ENCODE assay signal across 1 cellular context in the genomic region with DNA sequence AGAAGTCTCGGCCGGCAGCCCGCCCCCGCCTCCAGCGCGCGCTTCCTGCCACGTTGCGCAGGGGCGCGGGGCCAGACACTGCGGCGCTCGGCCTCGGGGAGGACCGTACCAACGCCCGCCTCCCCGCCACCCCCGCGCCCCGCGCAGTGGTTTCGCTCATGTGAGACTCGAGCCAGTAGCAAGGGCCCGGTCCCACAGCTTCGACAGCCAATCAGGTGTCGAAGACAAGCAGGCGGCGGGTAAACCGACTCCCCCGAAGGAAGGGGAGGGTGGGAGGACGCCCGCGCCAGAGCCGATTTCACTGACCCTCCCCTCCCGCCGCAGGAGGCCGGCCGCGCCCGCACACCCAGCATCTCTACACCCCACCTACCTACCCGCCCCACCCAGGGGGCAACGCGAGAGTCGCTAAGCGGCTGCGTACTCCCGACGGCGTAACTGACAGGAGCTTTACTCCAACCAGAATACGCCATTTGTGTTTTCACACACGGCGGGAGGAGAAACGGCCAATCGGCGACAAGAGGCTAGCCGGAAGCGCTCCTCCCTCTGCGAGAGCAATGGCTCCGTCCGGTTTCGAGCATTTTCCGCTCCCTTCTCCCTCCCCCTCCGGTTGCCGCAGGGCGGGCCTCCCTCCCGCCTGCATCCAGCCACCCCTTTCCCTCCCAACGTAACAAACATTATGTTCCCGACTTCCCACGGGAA.
A peak's percentile ranks its signal among the peaks of the same experiment; 100 is the strongest.
TF ChIP-seq lines count a peak whose summit lies in the region.

No MANE protein-coding gene starts in this region.

TF ChIP-seq in HEK293, 187 proteins besides CTCF, POLR2A, EP300 and RAD21 (continued from another document and continues in another):
- TF ChIP-seq, protein P1, sequence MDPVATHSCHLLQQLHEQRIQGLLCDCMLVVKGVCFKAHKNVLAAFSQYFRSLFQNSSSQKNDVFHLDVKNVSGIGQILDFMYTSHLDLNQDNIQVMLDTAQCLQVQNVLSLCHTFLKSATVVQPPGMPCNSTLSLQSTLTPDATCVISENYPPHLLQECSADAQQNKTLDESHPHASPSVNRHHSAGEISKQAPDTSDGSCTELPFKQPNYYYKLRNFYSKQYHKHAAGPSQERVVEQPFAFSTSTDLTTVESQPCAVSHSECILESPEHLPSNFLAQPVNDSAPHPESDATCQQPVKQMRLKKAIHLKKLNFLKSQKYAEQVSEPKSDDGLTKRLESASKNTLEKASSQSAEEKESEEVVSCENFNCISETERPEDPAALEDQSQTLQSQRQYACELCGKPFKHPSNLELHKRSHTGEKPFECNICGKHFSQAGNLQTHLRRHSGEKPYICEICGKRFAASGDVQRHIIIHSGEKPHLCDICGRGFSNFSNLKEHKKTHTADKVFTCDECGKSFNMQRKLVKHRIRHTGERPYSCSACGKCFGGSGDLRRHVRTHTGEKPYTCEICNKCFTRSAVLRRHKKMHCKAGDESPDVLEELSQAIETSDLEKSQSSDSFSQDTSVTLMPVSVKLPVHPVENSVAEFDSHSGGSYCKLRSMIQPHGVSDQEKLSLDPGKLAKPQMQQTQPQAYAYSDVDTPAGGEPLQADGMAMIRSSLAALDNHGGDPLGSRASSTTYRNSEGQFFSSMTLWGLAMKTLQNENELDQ (tag by site-specific recombination; IDR thresholded peaks at IDR 0.05; ENCODE audit: low read depth) = no peak
- peak; percentile 94 for TF ChIP-seq SP2 (tag by site-specific recombination; IDR thresholded peaks at IDR 0.05)
- no peak for TF ChIP-seq ZNF571 (tag by site-specific recombination; IDR thresholded peaks at IDR 0.05)
- TF ChIP-seq PRDM1 (tag by site-specific recombination; IDR thresholded peaks at IDR 0.05) = no peak
- TF ChIP-seq, protein P2, sequence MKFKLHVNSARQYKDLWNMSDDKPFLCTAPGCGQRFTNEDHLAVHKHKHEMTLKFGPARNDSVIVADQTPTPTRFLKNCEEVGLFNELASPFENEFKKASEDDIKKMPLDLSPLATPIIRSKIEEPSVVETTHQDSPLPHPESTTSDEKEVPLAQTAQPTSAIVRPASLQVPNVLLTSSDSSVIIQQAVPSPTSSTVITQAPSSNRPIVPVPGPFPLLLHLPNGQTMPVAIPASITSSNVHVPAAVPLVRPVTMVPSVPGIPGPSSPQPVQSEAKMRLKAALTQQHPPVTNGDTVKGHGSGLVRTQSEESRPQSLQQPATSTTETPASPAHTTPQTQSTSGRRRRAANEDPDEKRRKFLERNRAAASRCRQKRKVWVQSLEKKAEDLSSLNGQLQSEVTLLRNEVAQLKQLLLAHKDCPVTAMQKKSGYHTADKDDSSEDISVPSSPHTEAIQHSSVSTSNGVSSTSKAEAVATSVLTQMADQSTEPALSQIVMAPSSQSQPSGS (tag by site-specific recombination; IDR thresholded peaks at IDR 0.05; ENCODE audit: low read depth) = no peak
- TF ChIP-seq, protein P3, sequence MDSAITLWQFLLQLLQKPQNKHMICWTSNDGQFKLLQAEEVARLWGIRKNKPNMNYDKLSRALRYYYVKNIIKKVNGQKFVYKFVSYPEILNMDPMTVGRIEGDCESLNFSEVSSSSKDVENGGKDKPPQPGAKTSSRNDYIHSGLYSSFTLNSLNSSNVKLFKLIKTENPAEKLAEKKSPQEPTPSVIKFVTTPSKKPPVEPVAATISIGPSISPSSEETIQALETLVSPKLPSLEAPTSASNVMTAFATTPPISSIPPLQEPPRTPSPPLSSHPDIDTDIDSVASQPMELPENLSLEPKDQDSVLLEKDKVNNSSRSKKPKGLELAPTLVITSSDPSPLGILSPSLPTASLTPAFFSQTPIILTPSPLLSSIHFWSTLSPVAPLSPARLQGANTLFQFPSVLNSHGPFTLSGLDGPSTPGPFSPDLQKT (IDR thresholded peaks at IDR 0.05; ENCODE audit: borderline replicate concordance, low read depth, low read length) = peak; percentile 89
- TF ChIP-seq ZNF701 (tag by site-specific recombination; IDR thresholded peaks at IDR 0.05) = no peak
- TF ChIP-seq ZNF658 (tag by site-specific recombination; IDR thresholded peaks at IDR 0.05) = no peak
- no peak for TF ChIP-seq ZNF521 (tag by site-specific recombination; IDR thresholded peaks at IDR 0.05)
- TF ChIP-seq, protein P4, sequence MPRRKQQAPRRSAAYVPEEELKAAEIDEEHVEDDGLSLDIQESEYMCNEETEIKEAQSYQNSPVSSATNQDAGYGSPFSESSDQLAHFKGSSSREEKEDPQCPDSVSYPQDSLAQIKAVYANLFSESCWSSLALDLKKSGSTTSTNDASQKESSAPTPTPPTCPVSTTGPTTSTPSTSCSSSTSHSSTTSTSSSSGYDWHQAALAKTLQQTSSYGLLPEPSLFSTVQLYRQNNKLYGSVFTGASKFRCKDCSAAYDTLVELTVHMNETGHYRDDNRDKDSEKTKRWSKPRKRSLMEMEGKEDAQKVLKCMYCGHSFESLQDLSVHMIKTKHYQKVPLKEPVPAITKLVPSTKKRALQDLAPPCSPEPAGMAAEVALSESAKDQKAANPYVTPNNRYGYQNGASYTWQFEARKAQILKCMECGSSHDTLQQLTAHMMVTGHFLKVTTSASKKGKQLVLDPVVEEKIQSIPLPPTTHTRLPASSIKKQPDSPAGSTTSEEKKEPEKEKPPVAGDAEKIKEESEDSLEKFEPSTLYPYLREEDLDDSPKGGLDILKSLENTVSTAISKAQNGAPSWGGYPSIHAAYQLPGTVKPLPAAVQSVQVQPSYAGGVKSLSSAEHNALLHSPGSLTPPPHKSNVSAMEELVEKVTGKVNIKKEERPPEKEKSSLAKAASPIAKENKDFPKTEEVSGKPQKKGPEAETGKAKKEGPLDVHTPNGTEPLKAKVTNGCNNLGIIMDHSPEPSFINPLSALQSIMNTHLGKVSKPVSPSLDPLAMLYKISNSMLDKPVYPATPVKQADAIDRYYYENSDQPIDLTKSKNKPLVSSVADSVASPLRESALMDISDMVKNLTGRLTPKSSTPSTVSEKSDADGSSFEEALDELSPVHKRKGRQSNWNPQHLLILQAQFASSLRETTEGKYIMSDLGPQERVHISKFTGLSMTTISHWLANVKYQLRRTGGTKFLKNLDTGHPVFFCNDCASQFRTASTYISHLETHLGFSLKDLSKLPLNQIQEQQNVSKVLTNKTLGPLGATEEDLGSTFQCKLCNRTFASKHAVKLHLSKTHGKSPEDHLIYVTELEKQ (tag by site-specific recombination; IDR thresholded peaks at IDR 0.05; ENCODE audit: borderline replicate concordance) = 0 out of 2 replicates have a peak, but pooled peaks have one; percentile 16
- TF ChIP-seq ZNF311 (tag by site-specific recombination; IDR thresholded peaks at IDR 0.05; ENCODE audit: borderline replicate concordance) = no peak
- peak; percentile 99 for TF ChIP-seq ZEB2 (tag by site-specific recombination; IDR thresholded peaks at IDR 0.05)
- no peak; the same call in 1 of the 2 replicates for TF ChIP-seq ZNF24 (tag by site-specific recombination; IDR thresholded peaks at IDR 0.05)
- no peak for TF ChIP-seq ZNF302 (tag by site-specific recombination; IDR thresholded peaks at IDR 0.05; ENCODE audit: low read depth)
- TF ChIP-seq ZNF335 (tag by site-specific recombination; conservative IDR thresholded peaks at IDR 0.05) = peak; percentile 74
- no peak for TF ChIP-seq ZNF416 (tag by site-specific recombination; IDR thresholded peaks at IDR 0.05)
- TF ChIP-seq FEZF1 (tag by site-specific recombination; IDR thresholded peaks at IDR 0.05) = no peak
- no peak for TF ChIP-seq ZNF555 (tag by site-specific recombination; conservative IDR thresholded peaks at IDR 0.05)
- TF ChIP-seq, protein P5, sequence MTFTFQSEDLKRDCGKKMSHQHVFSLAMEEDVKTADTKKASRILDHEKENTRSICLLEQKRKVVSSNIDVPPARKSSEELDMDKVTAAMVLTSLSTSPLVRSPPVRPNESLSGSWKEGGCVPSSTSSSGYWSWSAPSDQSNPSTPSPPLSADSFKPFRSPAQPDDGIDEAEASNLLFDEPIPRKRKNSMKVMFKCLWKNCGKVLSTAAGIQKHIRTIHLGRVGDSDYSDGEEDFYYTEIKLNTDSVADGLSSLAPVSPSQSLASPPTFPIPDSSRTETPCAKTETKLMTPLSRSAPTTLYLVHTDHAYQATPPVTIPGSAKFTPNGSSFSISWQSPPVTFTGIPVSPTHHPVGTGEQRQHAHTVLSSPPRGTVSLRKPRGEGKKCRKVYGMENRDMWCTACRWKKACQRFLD (tag by site-specific recombination; IDR thresholded peaks at IDR 0.05) = no peak
- peak; percentile 68 for TF ChIP-seq ZNF629 (tag by site-specific recombination; IDR thresholded peaks at IDR 0.05)
- TF ChIP-seq BCL11A (tag by site-specific recombination; IDR thresholded peaks at IDR 0.05; ENCODE audit: low read depth) = no peak; the same call in 1 of the 2 replicates
- TF ChIP-seq, protein P6, sequence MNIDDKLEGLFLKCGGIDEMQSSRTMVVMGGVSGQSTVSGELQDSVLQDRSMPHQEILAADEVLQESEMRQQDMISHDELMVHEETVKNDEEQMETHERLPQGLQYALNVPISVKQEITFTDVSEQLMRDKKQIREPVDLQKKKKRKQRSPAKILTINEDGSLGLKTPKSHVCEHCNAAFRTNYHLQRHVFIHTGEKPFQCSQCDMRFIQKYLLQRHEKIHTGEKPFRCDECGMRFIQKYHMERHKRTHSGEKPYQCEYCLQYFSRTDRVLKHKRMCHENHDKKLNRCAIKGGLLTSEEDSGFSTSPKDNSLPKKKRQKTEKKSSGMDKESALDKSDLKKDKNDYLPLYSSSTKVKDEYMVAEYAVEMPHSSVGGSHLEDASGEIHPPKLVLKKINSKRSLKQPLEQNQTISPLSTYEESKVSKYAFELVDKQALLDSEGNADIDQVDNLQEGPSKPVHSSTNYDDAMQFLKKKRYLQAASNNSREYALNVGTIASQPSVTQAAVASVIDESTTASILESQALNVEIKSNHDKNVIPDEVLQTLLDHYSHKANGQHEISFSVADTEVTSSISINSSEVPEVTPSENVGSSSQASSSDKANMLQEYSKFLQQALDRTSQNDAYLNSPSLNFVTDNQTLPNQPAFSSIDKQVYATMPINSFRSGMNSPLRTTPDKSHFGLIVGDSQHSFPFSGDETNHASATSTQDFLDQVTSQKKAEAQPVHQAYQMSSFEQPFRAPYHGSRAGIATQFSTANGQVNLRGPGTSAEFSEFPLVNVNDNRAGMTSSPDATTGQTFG (tag by site-specific recombination; IDR thresholded peaks at IDR 0.05; ENCODE audit: borderline replicate concordance) = no peak
- no peak for TF ChIP-seq ZNF792 (tag by site-specific recombination; IDR thresholded peaks at IDR 0.05)
- TF ChIP-seq, protein P7, sequence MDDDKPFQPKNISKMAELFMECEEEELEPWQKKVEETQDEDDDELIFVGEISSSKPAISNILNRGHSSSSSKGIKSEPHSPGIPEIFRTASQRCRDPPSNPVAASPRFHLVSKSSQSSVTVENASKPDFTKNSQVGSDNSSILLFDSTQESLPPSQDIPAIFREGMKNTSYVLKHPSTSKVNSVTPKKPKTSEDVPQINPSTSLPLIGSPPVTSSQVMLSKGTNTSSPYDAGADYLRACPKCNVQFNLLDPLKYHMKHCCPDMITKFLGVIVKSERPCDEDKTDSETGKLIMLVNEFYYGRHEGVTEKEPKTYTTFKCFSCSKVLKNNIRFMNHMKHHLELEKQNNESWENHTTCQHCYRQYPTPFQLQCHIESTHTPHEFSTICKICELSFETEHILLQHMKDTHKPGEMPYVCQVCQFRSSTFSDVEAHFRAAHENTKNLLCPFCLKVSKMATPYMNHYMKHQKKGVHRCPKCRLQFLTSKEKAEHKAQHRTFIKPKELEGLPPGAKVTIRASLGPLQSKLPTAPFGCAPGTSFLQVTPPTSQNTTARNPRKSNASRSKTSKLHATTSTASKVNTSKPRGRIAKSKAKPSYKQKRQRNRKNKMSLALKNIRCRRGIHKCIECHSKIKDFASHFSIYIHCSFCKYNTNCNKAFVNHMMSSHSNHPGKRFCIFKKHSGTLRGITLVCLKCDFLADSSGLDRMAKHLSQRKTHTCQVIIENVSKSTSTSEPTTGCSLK (tag by site-specific recombination; IDR thresholded peaks at IDR 0.05) = no peak
- no peak for TF ChIP-seq ZNF248 (tag by site-specific recombination; IDR thresholded peaks at IDR 0.05)
- peak; percentile 29; the same call in 1 of the 2 replicates for TF ChIP-seq OSR2 (tag by site-specific recombination; IDR thresholded peaks at IDR 0.05)
- no peak for TF ChIP-seq ZNF121 (tag by site-specific recombination; IDR thresholded peaks at IDR 0.05)
- peak; percentile 100 for TF ChIP-seq ZNF341 (tag by site-specific recombination; IDR thresholded peaks at IDR 0.05; ENCODE audit: low read depth)
- peak; percentile 81; the same call in 1 of the 2 replicates for TF ChIP-seq ZNF843 (tag by site-specific recombination; IDR thresholded peaks at IDR 0.05)
- TF ChIP-seq, protein P8, sequence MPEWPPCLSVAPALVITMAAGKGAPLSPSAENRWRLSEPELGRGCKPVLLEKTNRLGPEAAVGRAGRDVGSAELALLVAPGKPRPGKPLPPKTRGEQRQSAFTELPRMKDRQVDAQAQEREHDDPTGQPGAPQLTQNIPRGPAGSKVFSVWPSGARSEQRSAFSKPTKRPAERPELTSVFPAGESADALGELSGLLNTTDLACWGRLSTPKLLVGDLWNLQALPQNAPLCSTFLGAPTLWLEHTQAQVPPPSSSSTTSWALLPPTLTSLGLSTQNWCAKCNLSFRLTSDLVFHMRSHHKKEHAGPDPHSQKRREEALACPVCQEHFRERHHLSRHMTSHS (tag by site-specific recombination; IDR thresholded peaks at IDR 0.05) = no peak
- no peak for TF ChIP-seq ZNF426 (tag by site-specific recombination; IDR thresholded peaks at IDR 0.05)
- TF ChIP-seq ZNF707 (tag by site-specific recombination; IDR thresholded peaks at IDR 0.05) = no peak
- TF ChIP-seq, protein P9, sequence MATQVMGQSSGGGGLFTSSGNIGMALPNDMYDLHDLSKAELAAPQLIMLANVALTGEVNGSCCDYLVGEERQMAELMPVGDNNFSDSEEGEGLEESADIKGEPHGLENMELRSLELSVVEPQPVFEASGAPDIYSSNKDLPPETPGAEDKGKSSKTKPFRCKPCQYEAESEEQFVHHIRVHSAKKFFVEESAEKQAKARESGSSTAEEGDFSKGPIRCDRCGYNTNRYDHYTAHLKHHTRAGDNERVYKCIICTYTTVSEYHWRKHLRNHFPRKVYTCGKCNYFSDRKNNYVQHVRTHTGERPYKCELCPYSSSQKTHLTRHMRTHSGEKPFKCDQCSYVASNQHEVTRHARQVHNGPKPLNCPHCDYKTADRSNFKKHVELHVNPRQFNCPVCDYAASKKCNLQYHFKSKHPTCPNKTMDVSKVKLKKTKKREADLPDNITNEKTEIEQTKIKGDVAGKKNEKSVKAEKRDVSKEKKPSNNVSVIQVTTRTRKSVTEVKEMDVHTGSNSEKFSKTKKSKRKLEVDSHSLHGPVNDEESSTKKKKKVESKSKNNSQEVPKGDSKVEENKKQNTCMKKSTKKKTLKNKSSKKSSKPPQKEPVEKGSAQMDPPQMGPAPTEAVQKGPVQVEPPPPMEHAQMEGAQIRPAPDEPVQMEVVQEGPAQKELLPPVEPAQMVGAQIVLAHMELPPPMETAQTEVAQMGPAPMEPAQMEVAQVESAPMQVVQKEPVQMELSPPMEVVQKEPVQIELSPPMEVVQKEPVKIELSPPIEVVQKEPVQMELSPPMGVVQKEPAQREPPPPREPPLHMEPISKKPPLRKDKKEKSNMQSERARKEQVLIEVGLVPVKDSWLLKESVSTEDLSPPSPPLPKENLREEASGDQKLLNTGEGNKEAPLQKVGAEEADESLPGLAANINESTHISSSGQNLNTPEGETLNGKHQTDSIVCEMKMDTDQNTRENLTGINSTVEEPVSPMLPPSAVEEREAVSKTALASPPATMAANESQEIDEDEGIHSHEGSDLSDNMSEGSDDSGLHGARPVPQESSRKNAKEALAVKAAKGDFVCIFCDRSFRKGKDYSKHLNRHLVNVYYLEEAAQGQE (tag by site-specific recombination; IDR thresholded peaks at IDR 0.05) = 0 out of 2 replicates have a peak, but pooled peaks have one; percentile 28
- peak; percentile 49; the same call in 1 of the 2 replicates for TF ChIP-seq ZXDB (tag by site-specific recombination; IDR thresholded peaks at IDR 0.05)
